8 cellular contexts compared by ENCODE assay signal in the genomic region with DNA sequence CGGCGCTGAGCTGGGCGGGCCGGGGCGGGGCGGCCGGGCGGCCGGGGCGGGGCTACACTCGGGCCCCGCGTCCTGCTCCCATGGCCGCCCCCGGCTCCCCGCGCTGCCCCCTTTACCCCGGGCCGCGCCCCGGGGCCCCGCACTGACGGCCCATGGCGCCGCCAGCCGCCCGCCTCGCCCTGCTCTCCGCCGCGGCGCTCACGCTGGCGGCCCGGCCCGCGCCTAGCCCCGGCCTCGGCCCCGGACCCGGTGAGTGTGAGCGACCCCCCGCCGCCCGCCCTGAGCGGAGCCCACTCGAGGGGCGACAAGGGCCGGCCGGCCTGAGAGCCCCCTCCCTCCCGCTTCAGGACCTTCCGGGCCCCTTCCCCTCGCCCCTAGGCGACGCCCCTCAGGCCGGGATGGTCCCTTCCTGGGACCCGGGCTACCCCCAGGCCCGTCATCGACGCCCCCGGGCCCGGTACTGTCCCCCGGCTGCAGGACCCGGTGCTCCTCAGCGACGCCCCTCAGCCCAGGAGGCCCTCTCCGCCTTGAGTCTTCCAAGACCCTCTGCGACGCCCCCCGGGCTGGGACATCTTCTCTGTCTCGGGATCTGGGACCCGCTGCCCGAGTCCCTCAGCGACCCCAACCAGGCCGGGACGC. TPM values are rescaled to one million over a fixed set of nuclear protein-coding genes. Genes with fewer than 3 reads are reported as not detected.
DNase-seq lines count a peak whose midpoint lies in the region; ATAC-seq and TF ChIP-seq lines count a peak whose summit lies in the region.

A gene with protein sequence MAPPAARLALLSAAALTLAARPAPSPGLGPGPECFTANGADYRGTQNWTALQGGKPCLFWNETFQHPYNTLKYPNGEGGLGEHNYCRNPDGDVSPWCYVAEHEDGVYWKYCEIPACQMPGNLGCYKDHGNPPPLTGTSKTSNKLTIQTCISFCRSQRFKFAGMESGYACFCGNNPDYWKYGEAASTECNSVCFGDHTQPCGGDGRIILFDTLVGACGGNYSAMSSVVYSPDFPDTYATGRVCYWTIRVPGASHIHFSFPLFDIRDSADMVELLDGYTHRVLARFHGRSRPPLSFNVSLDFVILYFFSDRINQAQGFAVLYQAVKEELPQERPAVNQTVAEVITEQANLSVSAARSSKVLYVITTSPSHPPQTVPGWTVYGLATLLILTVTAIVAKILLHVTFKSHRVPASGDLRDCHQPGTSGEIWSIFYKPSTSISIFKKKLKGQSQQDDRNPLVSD (plus strand): TSS at position 57 of the 639 bp plus-strand sequence. CDS start 96 bp downstream, at position 153.

- DNase-seq in Panc1 (ENCODE audit: low read depth, low spot score): no peak
- DNase-seq in fibroblast of lung (ENCODE audit: low read depth in 2 of 2): no peak
- no peak for DNase-seq in omental fat pad (ENCODE audit: low spot score)
- no peak for DNase-seq in EL
- no peak for DNase-seq in NCI-H2029 treated with DMSO at 0.1 percent for 48 hours (lab: John Stamatoyannopoulos, UW)

- POLR2A ChIA-PET in Panc1 (lab: Charles Lee): no interaction called here

- H3K9ac ChIP-seq in fibroblast of lung (ENCODE audit: insufficient read depth, low read length): peak within 1 kb of the TSS; percentile 54

- H3K36me3 ChIP-seq in Panc1 (ENCODE audit: control insufficient read depth, insufficient read depth, low read length) (peaks cover 4% of the 10 kb centered on the region; the same call in 1 of the 2 replicates), fibroblast of lung (ENCODE audit: control insufficient read depth, insufficient read depth, low read length) (no peaks in the 10 kb centered on the region)

- H3K27ac ChIP-seq in Panc1 (ENCODE audit: low read length) (no peak within 1 kb of the TSS), fibroblast of lung (ENCODE audit: insufficient read depth, low read length) (no peak within 1 kb of the TSS)

- H4K20me1 ChIP-seq in fibroblast of lung (ENCODE audit: control insufficient read depth, extremely low read depth, insufficient read depth, low read length): no peaks in the 10 kb centered on the region

- ATAC-seq in GM18511 (IDR thresholded peaks at IDR 0.05; ENCODE audit: unreplicated experiment) (peak; percentile 7), Panc1 (no peak), omental fat pad (ENCODE audit: low FRiP score) (peak; percentile 27), GM18873 (IDR thresholded peaks at IDR 0.05; ENCODE audit: low FRiP score, unreplicated experiment) (no peak), GM21423 (IDR thresholded peaks at IDR 0.05; ENCODE audit: unreplicated experiment) (no peak)

- peak within 1 kb of the TSS; percentile 16 for H2AFZ ChIP-seq in fibroblast of lung (ENCODE audit: low read length)

- BruUV-seq in Panc1 (replicated peaks; lab: Mats Ljungman, UMichigan): no TSS peak

- intact Hi-C loops in Panc1 (cut with micrococcal nuclease; ENCODE audit: unreplicated experiment): no loop called here

- H3K4me3 ChIP-seq in Panc1 (ENCODE audit: low read depth in 2 of 2, low read length in 2 of 2) (peak within 1 kb of the TSS; percentile 44 to 58), fibroblast of lung (replicated peaks in 1 of 4; ENCODE audit: control extremely low read depth in 1 of 4, insufficient read depth in 1 of 4, low read depth in 3 of 4, low read length in 4 of 4) (peak within 1 kb of the TSS; percentile 60 to 74 (median 66))

- in situ Hi-C loops in Panc1 (cut with HindIII; ENCODE audit: low pct_unique_long_range_greater_than_20kb, low sequenced_read_pairs): no loop called here

- no peaks in the 10 kb centered on the region for H3K4me1 ChIP-seq in Panc1 (ENCODE audit: control insufficient read depth, insufficient read depth, low read length)
- H3K4me1 ChIP-seq in fibroblast of lung (ENCODE audit: control insufficient read depth, extremely low read depth, insufficient read depth, low read length): peaks cover 3% of the 10 kb centered on the region

- no peaks in the 10 kb centered on the region for H3K27me3 ChIP-seq in Panc1 (ENCODE audit: control insufficient read depth, insufficient read depth, low read length)
- peaks cover 3% of the 10 kb centered on the region for H3K27me3 ChIP-seq in fibroblast of lung (ENCODE audit: control insufficient read depth, insufficient read depth, low read length)

- no peaks in the 10 kb centered on the region for H3K79me2 ChIP-seq in fibroblast of lung (ENCODE audit: control insufficient read depth, insufficient read depth, low read length)

- no peak for TF ChIP-seq CTCF in Panc1 (IDR thresholded peaks at IDR 0.05)
- TF ChIP-seq CTCF in fibroblast of lung (conservative IDR thresholded peaks at IDR 0.05 in 1 of 2, IDR thresholded peaks at IDR 0.05 in 1 of 2; ENCODE audit: low read depth in 1 of 2, low read length in 2 of 2): no peak
- no peak for TF ChIP-seq CTCF in omental fat pad (IDR thresholded peaks at IDR 0.05)

- H3K9me3 ChIP-seq in Panc1 (ENCODE audit: control insufficient read depth, insufficient read depth, low read depth, low read length): no peaks in the 10 kb centered on the region
- no peaks in the 10 kb centered on the region for H3K9me3 ChIP-seq in fibroblast of lung (ENCODE audit: control insufficient read depth, insufficient read depth, low read depth, low read length)

- peak within 1 kb of the TSS; percentile 91 for H3K4me2 ChIP-seq in fibroblast of lung (ENCODE audit: extremely low read depth, insufficient read depth, low read length)

- CTCF ChIA-PET in Panc1 (lab: Charles Lee): no interaction called here

RNA-seq across cellular contexts. Expression of the gene that starts here (rescaled TPM):
- total RNA-seq in Panc1 (2021; ENCODE audit: unreplicated experiment) (2.2 TPM), fibroblast of lung (6.4 and 12.9 TPM in 2 replicates), omental fat pad (10 to 100 TPM; 11.1 to 23.8 (median 13.9) TPM)
- 3.3 TPM for polyA plus RNA-seq in Panc1 (2012; ENCODE audit: insufficient read length)
- 7.0 and 13.5 TPM in 2 replicates for polyA plus RNA-seq in fibroblast of lung
- 8.9 and 16.6 TPM in 2 replicates for polyA plus RNA-seq in fibroblast of lung (2012)
- 18.4 and 44.1 TPM in 2 replicates for polyA minus RNA-seq in fibroblast of lung (ENCODE audit: low replicate concordance)

Comparison
In these comparisons a context has a peak if more than half of its experiments do, and no peak if none do; other contexts are left out.
1. ATAC-seq: peak in GM18511 (single experiment) and omental fat pad (single experiment); none in Panc1 (single experiment), GM18873 (single experiment) and GM21423 (single experiment).